ENCODE assay signal across 2 cellular contexts in genomic region chrX:37846141-37846540, GRCh38.
TF ChIP-seq lines count a peak whose summit lies in the region.

No MANE protein-coding gene starts in this region.

TF ChIP-seq in SK-N-SH, 30 proteins besides CTCF, POLR2A, EP300 and RAD21 (continued from another document):
- TF ChIP-seq GABPA (IDR thresholded peaks at IDR 0.05; ENCODE audit: low read depth) (no peak), SIN3A (IDR thresholded peaks at IDR 0.05; ENCODE audit: borderline replicate concordance, low read depth, low read length) (no peak), EZH2phosphoT487 (IDR thresholded peaks at IDR 0.05; ENCODE audit: borderline replicate concordance, low read depth) (no peak), MEF2A (IDR thresholded peaks at IDR 0.05; ENCODE audit: borderline replicate concordance, low read depth) (no peak), MXI1 (IDR thresholded peaks at IDR 0.05; ENCODE audit: low read depth, low read length) (no peak), TAF1 (IDR thresholded peaks at IDR 0.05; ENCODE audit: borderline replicate concordance, low read depth, low read length) (no peak), NRF1 (IDR thresholded peaks at IDR 0.05; ENCODE audit: low read depth, low read length) (no peak), JUND (IDR thresholded peaks at IDR 0.05) (no peak), RFX5 (IDR thresholded peaks at IDR 0.05; ENCODE audit: low read length) (no peak), TCF12 (IDR thresholded peaks at IDR 0.05) (no peak), TEAD4 (IDR thresholded peaks at IDR 0.05; ENCODE audit: borderline replicate concordance, insufficient read depth) (no peak), NFIC (IDR thresholded peaks at IDR 0.05; ENCODE audit: borderline replicate concordance) (no peak)
- TF ChIP-seq, protein P1, sequence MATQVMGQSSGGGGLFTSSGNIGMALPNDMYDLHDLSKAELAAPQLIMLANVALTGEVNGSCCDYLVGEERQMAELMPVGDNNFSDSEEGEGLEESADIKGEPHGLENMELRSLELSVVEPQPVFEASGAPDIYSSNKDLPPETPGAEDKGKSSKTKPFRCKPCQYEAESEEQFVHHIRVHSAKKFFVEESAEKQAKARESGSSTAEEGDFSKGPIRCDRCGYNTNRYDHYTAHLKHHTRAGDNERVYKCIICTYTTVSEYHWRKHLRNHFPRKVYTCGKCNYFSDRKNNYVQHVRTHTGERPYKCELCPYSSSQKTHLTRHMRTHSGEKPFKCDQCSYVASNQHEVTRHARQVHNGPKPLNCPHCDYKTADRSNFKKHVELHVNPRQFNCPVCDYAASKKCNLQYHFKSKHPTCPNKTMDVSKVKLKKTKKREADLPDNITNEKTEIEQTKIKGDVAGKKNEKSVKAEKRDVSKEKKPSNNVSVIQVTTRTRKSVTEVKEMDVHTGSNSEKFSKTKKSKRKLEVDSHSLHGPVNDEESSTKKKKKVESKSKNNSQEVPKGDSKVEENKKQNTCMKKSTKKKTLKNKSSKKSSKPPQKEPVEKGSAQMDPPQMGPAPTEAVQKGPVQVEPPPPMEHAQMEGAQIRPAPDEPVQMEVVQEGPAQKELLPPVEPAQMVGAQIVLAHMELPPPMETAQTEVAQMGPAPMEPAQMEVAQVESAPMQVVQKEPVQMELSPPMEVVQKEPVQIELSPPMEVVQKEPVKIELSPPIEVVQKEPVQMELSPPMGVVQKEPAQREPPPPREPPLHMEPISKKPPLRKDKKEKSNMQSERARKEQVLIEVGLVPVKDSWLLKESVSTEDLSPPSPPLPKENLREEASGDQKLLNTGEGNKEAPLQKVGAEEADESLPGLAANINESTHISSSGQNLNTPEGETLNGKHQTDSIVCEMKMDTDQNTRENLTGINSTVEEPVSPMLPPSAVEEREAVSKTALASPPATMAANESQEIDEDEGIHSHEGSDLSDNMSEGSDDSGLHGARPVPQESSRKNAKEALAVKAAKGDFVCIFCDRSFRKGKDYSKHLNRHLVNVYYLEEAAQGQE (IDR thresholded peaks at IDR 0.05; ENCODE audit: low read depth, low read length) = no peak

TF ChIP-seq in SK-N-SH treated with all-trans-retinoic acid at 6 μM for 48 hours, 23 proteins besides CTCF, POLR2A, EP300 and RAD21 (continued from another document):
- no peak for TF ChIP-seq POU6F1 (CRISPR knock-in tag; IDR thresholded peaks at IDR 0.05; ENCODE audit: borderline replicate concordance, low read depth)
- TF ChIP-seq BACH2 (CRISPR knock-in tag; IDR thresholded peaks at IDR 0.05; ENCODE audit: borderline replicate concordance) = no peak
- TF ChIP-seq, protein P2, sequence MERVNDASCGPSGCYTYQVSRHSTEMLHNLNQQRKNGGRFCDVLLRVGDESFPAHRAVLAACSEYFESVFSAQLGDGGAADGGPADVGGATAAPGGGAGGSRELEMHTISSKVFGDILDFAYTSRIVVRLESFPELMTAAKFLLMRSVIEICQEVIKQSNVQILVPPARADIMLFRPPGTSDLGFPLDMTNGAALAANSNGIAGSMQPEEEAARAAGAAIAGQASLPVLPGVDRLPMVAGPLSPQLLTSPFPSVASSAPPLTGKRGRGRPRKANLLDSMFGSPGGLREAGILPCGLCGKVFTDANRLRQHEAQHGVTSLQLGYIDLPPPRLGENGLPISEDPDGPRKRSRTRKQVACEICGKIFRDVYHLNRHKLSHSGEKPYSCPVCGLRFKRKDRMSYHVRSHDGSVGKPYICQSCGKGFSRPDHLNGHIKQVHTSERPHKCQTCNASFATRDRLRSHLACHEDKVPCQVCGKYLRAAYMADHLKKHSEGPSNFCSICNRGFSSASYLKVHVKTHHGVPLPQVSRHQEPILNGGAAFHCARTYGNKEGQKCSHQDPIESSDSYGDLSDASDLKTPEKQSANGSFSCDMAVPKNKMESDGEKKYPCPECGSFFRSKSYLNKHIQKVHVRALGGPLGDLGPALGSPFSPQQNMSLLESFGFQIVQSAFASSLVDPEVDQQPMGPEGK (CRISPR knock-in tag; IDR thresholded peaks at IDR 0.05; ENCODE audit: borderline replicate concordance) = no peak
- TF ChIP-seq ZC3H10 (CRISPR knock-in tag; IDR thresholded peaks at IDR 0.05) = no peak
- no peak for TF ChIP-seq CSRNP3 (CRISPR knock-in tag; IDR thresholded peaks at IDR 0.05)
- no peak for TF ChIP-seq PPARA (CRISPR knock-in tag; IDR thresholded peaks at IDR 0.05; ENCODE audit: borderline replicate concordance)
- no peak for TF ChIP-seq SNAI2 (CRISPR knock-in tag; IDR thresholded peaks at IDR 0.05)
- TF ChIP-seq ZNF70 (CRISPR knock-in tag; IDR thresholded peaks at IDR 0.05) = no peak
- no peak for TF ChIP-seq OSR1 (CRISPR knock-in tag; IDR thresholded peaks at IDR 0.05)
- TF ChIP-seq TSHZ2 (CRISPR knock-in tag; IDR thresholded peaks at IDR 0.05) = no peak
- no peak for TF ChIP-seq TOX (CRISPR knock-in tag; IDR thresholded peaks at IDR 0.05; ENCODE audit: borderline replicate concordance)
- no peak for TF ChIP-seq RARB (CRISPR knock-in tag; IDR thresholded peaks at IDR 0.05)
